ENCODE assay signal across 14 cellular contexts in the genomic region with DNA sequence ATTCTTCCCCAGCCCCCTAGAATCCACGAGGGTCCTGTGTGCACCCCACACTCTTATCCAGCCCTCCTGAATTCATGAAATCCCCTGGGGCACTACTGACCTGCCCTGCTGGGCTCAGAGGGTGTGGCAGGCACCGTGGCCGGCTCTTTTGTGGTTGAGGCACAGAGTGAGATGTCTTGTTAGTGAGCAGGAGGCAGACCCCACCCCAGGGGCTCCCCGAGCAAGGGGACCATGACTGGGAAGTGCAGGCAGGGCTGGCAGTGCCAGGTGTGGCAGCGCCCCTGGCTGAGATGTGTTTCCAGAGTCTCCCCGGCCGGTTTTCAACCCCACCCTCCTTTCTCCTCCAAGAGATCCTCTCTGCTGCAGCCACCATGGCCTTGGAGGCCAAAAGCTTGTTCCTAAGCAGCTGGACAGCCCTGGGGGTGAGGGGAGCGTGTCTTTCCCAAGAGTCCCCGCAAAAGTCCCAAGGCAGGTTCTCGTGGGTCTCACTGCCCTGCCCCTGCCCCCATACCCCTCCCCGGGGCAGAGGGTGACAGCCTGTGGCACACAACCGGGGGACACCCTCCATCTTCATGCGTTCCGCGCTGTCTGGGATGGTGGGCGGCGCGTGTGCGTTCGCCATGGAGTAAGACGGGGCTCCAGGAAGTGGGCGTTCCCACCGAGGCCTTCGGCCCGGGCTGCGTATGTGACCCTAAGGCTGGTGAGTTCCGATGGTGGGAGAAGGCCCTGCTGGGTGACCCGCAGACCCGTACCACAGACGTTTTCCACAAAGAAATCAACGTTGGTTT.
DNase-seq lines count a peak whose midpoint lies in the region; ATAC-seq and TF ChIP-seq lines count a peak whose summit lies in the region.
"Had no signal": no experiment of that assay in that cellular context is flagged by ENCODE, and none has a peak within 500 bp of the region (broad histone marks: within the 10 kb centered on the region; RNA-seq: fewer than 3 reads in every experiment).

No MANE protein-coding gene starts in this region.

- no peak overlapping the region for H3K27ac Mint-ChIP-seq in chondrocyte (ENCODE audit: unreplicated experiment)
- H3K27ac Mint-ChIP-seq in stimulated activated memory B cell treated with anti-CD40 and anti-IgM and Interleukin-4, amounts not matched to agents 10 μg/mL and 1 μg/mL and 100 μg/mL, for 72 hours: no peak overlapping the region
- no peak overlapping the region for H3K27ac Mint-ChIP-seq in activated CD8-positive, alpha-beta T cell treated with anti-CD3 and anti-CD28 coated beads, Interleukin-2, amount 10 ng/mL, durations not matched to agents 7 days and 5 days
- H3K27ac Mint-ChIP-seq: CD8-positive, alpha-beta T cell; H9 had no signal

- peaks cover 63% of the 10 kb centered on the region for H3K4me1 ChIP-seq in BLaER1
- H3K4me1 ChIP-seq in SJCRH30: no peaks in the 10 kb centered on the region

- H3K9me3 ChIP-seq in BLaER1: no peaks in the 10 kb centered on the region
- H3K9me3 ChIP-seq in SJCRH30 (replicated peaks): no peaks in the 10 kb centered on the region
- H3K9me3 ChIP-seq: BLaER1 treated with 17β-estradiol and CSF1 and Interleukin-3, amounts not matched to agents 10 nM and 100 nM had no signal

- no peak for ATAC-seq in Right ventricle myocardium inferior
- ATAC-seq in left cardiac atrium: no peak
- peak; percentile 9 for ATAC-seq in stimulated activated memory B cell treated with anti-CD40 and anti-IgM and Interleukin-4, amounts not matched to agents 10 μg/mL and 1 μg/mL and 100 μg/mL, for 72 hours
- ATAC-seq in activated CD8-positive, alpha-beta T cell treated with anti-CD3 and anti-CD28 coated beads, Interleukin-2, amount 10 ng/mL, durations not matched to agents 7 days and 5 days: no peak
- ATAC-seq: CD8-positive, alpha-beta T cell had no signal

- H3K4me3 Mint-ChIP-seq in chondrocyte (ENCODE audit: unreplicated experiment): no peak overlapping the region
- H3K4me3 Mint-ChIP-seq in stimulated activated memory B cell treated with anti-CD40 and anti-IgM and Interleukin-4, amounts not matched to agents 10 μg/mL and 1 μg/mL and 100 μg/mL, for 72 hours: no peak overlapping the region
- no peak overlapping the region for H3K4me3 Mint-ChIP-seq in activated CD8-positive, alpha-beta T cell treated with anti-CD3 and anti-CD28 coated beads, Interleukin-2, amount 10 ng/mL, durations not matched to agents 7 days and 5 days
- H3K4me3 Mint-ChIP-seq: CD8-positive, alpha-beta T cell; H9 had no signal

- POLR2A ChIA-PET in activated CD8-positive, alpha-beta T cell treated with anti-CD3 and anti-CD28 coated beads, Interleukin-2, amount 10 ng/mL, durations not matched to agents 7 days and 5 days (lab: Charles Lee): no interaction called here

- CTCF ChIA-PET in activated CD8-positive, alpha-beta T cell treated with anti-CD3 and anti-CD28 coated beads, Interleukin-2, amount 10 ng/mL, durations not matched to agents 7 days and 5 days (lab: Charles Lee): no interaction called here

- DNase-seq in Right ventricle myocardium inferior (ENCODE audit: missing footprints) (peak; percentile 61), left cardiac atrium (no peak), chondrocyte (ENCODE audit: low spot score) (peak; percentile 84), SJCRH30 (no peak)
- DNase-seq in activated CD8-positive, alpha-beta T cell treated with anti-CD3 and anti-CD28 coated beads, Interleukin-2, amount 10 ng/mL, durations not matched to agents 7 days and 5 days: no peak
- DNase-seq: 8988T; Calu3; CD8-positive, alpha-beta T cell; DMS79 treated with DMSO at 0.1 percent for 48 hours; GF-D8; H9 had no signal

- no peak overlapping the region for H3K9ac ChIP-seq in BLaER1
- H3K9ac ChIP-seq: BLaER1 treated with 17β-estradiol and CSF1 and Interleukin-3, amounts not matched to agents 10 nM and 100 nM had no signal

- peak overlapping the region; percentile 28 for H3K4me2 ChIP-seq in BLaER1

- peaks cover 3% of the 10 kb centered on the region for H3K27me3 Mint-ChIP-seq in chondrocyte (ENCODE audit: low read depth)
- no peaks in the 10 kb centered on the region for H3K27me3 Mint-ChIP-seq in stimulated activated memory B cell treated with anti-CD40 and anti-IgM and Interleukin-4, amounts not matched to agents 10 μg/mL and 1 μg/mL and 100 μg/mL, for 72 hours
- H3K27me3 Mint-ChIP-seq in activated CD8-positive, alpha-beta T cell treated with anti-CD3 and anti-CD28 coated beads, Interleukin-2, amount 10 ng/mL, durations not matched to agents 7 days and 5 days (ENCODE audit: low read depth): no peaks in the 10 kb centered on the region

- no peak overlapping the region for H3K27ac ChIP-seq in BLaER1
- H3K27ac ChIP-seq in SJCRH30: no peak overlapping the region
- H3K27ac ChIP-seq: BLaER1 treated with 17β-estradiol and CSF1 and Interleukin-3, amounts not matched to agents 10 nM and 100 nM had no signal

- peaks cover 4% of the 10 kb centered on the region for H3K27me3 ChIP-seq in BLaER1
- H3K27me3 ChIP-seq in SJCRH30: peaks cover 31% of the 10 kb centered on the region

- H3K4me3 ChIP-seq in BLaER1: no peak overlapping the region
- H3K4me3 ChIP-seq in SJCRH30: no peak overlapping the region
- H3K4me3 ChIP-seq: BLaER1 treated with 17β-estradiol and CSF1 and Interleukin-3, amounts not matched to agents 10 nM and 100 nM had no signal

- H3K36me3 Mint-ChIP-seq in chondrocyte (ENCODE audit: low read depth): no peaks in the 10 kb centered on the region
- H3K36me3 Mint-ChIP-seq in stimulated activated memory B cell treated with anti-CD40 and anti-IgM and Interleukin-4, amounts not matched to agents 10 μg/mL and 1 μg/mL and 100 μg/mL, for 72 hours: no peaks in the 10 kb centered on the region
- no peaks in the 10 kb centered on the region for H3K36me3 Mint-ChIP-seq in activated CD8-positive, alpha-beta T cell treated with anti-CD3 and anti-CD28 coated beads, Interleukin-2, amount 10 ng/mL, durations not matched to agents 7 days and 5 days (ENCODE audit: low read depth)
- H3K36me3 Mint-ChIP-seq: CD8-positive, alpha-beta T cell had no signal

- TF ChIP-seq CTCF in chondrocyte (IDR thresholded peaks at IDR 0.05): no peak

- H3K36me3 ChIP-seq in BLaER1 (no peaks in the 10 kb centered on the region), SJCRH30 (no peaks in the 10 kb centered on the region)
- H3K36me3 ChIP-seq: BLaER1 treated with 17β-estradiol and CSF1 and Interleukin-3, amounts not matched to agents 10 nM and 100 nM had no signal

- H3K9me3 Mint-ChIP-seq in chondrocyte (ENCODE audit: low read depth): no peaks in the 10 kb centered on the region
- no peaks in the 10 kb centered on the region for H3K9me3 Mint-ChIP-seq in stimulated activated memory B cell treated with anti-CD40 and anti-IgM and Interleukin-4, amounts not matched to agents 10 μg/mL and 1 μg/mL and 100 μg/mL, for 72 hours
- no peaks in the 10 kb centered on the region for H3K9me3 Mint-ChIP-seq in activated CD8-positive, alpha-beta T cell treated with anti-CD3 and anti-CD28 coated beads, Interleukin-2, amount 10 ng/mL, durations not matched to agents 7 days and 5 days (ENCODE audit: insufficient read depth)
- H3K9me3 Mint-ChIP-seq: CD8-positive, alpha-beta T cell; H9 had no signal

- intact Hi-C loops in Right ventricle myocardium inferior (cut with DNase I): no loop called here
- intact Hi-C loops in left cardiac atrium (cut with DNase I): no loop called here

- no peaks in the 10 kb centered on the region for H3K4me1 Mint-ChIP-seq in chondrocyte (ENCODE audit: low read depth)
- no peaks in the 10 kb centered on the region for H3K4me1 Mint-ChIP-seq in stimulated activated memory B cell treated with anti-CD40 and anti-IgM and Interleukin-4, amounts not matched to agents 10 μg/mL and 1 μg/mL and 100 μg/mL, for 72 hours
- H3K4me1 Mint-ChIP-seq in activated CD8-positive, alpha-beta T cell treated with anti-CD3 and anti-CD28 coated beads, Interleukin-2, amount 10 ng/mL, durations not matched to agents 7 days and 5 days (ENCODE audit: low read depth): peaks cover 5% of the 10 kb centered on the region
- H3K4me1 Mint-ChIP-seq: H9 had no signal

- H4K20me1 ChIP-seq in BLaER1: peaks cover 22% of the 10 kb centered on the region

Comparison
In these comparisons a context has a peak if more than half of its experiments do, and no peak if none do; other contexts are left out.
1. DNase-seq: peak in Right ventricle myocardium inferior (single experiment) and chondrocyte (single experiment); none in left cardiac atrium (single experiment), activated CD8-positive, alpha-beta T cell treated with anti-CD3 and anti-CD28 coated beads, Interleukin-2, amount 10 ng/mL, durations not matched to agents 7 days and 5 days (single experiment) and SJCRH30 (0 of 2).